Comparison of ENCODE assay signal across 25 cellular contexts in the genomic region with DNA sequence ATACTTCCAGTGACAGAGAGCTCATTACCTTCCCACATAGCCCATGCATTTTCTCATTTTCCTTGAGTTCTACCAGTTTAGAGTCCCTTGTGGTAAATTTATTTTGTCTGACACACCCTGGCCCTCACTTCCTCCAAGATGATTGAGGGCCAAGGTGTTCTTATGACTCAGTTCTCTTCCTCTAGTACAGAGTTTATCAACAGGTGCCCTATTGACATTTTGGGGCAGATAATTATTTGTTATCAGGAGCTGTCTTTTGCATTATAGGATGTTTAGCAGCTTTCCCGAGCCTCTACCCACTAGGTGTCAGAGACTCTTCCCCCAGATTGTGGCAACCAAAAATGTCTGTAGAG. TPM values are rescaled to one million over a fixed set of nuclear protein-coding genes. Genes with fewer than 3 reads are reported as not detected.
DNase-seq lines count a peak whose midpoint lies in the region; FAIRE-seq and TF ChIP-seq lines count a peak whose summit lies in the region.
"Had no signal": no experiment of that assay in that cellular context is flagged by ENCODE, and none has a peak within 500 bp of the region (broad histone marks: within the 10 kb centered on the region; RNA-seq: fewer than 3 reads in every experiment).

No MANE protein-coding gene starts in this region.

- no peaks in the 10 kb centered on the region for H3K9me1 ChIP-seq in keratinocyte (ENCODE audit: control insufficient read depth, extremely low read depth, insufficient read depth, low read length)

- H3K9ac ChIP-seq in keratinocyte (ENCODE audit: control insufficient read depth, extremely low read depth, insufficient read depth, low read length), result no peak overlapping the region
- H3K9ac ChIP-seq: GM23248 had no signal

- DNase-seq in GM12891 (ENCODE audit: insufficient read length, low spot score) (no peak), bronchial epithelial cell (ENCODE audit: low read depth) (peak; percentile 32), keratinocyte (ENCODE audit: low read depth, low spot score) (no peak), AG20443 (ENCODE audit: low spot score) (no peak), WERI-Rb-1 (no peak), RWPE1 (ENCODE audit: low spot score) (no peak)
- DNase-seq: 8988T; ACHN; C1 segment of cervical spinal cord; Calu3; CD4-positive, alpha-beta memory T cell; COR-L47; DMS53; DMS79 treated with DMSO at 0.1 percent for 48 hours; GF-D8; GM23248; H7; HCEC 1CT had no signal

- H4K20me1 ChIP-seq in keratinocyte (ENCODE audit: control insufficient read depth, extremely low read depth, insufficient read depth, low read length), result no peaks in the 10 kb centered on the region

- no peaks in the 10 kb centered on the region for H3K27me3 ChIP-seq in bronchial epithelial cell (ENCODE audit: control insufficient read depth, insufficient read depth, low read length)
- H3K27me3 ChIP-seq in keratinocyte (ENCODE audit: control insufficient read depth, extremely low read depth, insufficient read depth, low read length), result no peaks in the 10 kb centered on the region
- peaks cover 6% of the 10 kb centered on the region for H3K27me3 ChIP-seq in WERI-Rb-1 (ENCODE audit: insufficient read depth, low read depth, severe bottlenecking)

- no peak overlapping the region for H2AFZ ChIP-seq in keratinocyte (ENCODE audit: control insufficient read depth, low read length)
- H2AFZ ChIP-seq: GM23248 had no signal

- H3K9me3 ChIP-seq in HEK293 (ENCODE audit: control insufficient read depth, insufficient read depth, low read depth, low read length) (no peaks in the 10 kb centered on the region), keratinocyte (ENCODE audit: control insufficient read depth, low read depth, low read length) (no peaks in the 10 kb centered on the region), WERI-Rb-1 (ENCODE audit: severe bottlenecking) (no peaks in the 10 kb centered on the region)
- H3K9me3 ChIP-seq: A549 had no signal

- dilution Hi-C loops in keratinocyte (cut with MboI; ENCODE audit: extremely low pct_ligation_motif_present, low sequenced_read_pairs), result no loop called here

- H3K27ac ChIP-seq in HEK293 (ENCODE audit: extremely low read depth, low read depth, low read length) (no peak overlapping the region), keratinocyte (ENCODE audit: control insufficient read depth, insufficient read depth, low read length) (no peak overlapping the region), WERI-Rb-1 (no peak overlapping the region), RWPE1 (no peak overlapping the region)
- H3K27ac ChIP-seq: A549, GM23248 had no signal

- H3K4me1 ChIP-seq in HEK293 (ENCODE audit: control insufficient read depth, insufficient read depth, low read length) (no peaks in the 10 kb centered on the region), keratinocyte (ENCODE audit: control insufficient read depth, extremely low read depth, insufficient read depth, low read length) (peaks cover 16% of the 10 kb centered on the region)

- peak overlapping the region; percentile 42 for H3K4me2 ChIP-seq in keratinocyte (ENCODE audit: control insufficient read depth, extremely low read depth, insufficient read depth, low read depth, low read length)
- H3K4me2 ChIP-seq: A549 had no signal

- FAIRE-seq in GM12891 (lab: Jason Lieb, UNC) (no peak), bronchial epithelial cell (lab: Jason Lieb, UNC) (no peak), keratinocyte (lab: Jason Lieb, UNC) (peak; percentile 9)
- FAIRE-seq: A549, GM19239, H1 had no signal

- H3K4me3 ChIP-seq in HEK293 (ENCODE audit: low read depth, low read length), result no peak overlapping the region
- no peak overlapping the region for H3K4me3 ChIP-seq in bronchial epithelial cell (ENCODE audit: low read depth, low read length)
- no peak overlapping the region for H3K4me3 ChIP-seq in keratinocyte (ENCODE audit: control insufficient read depth in 2 of 3, extremely low read depth in 1 of 3, insufficient read depth in 2 of 3, low read depth in 1 of 3, low read length in 3 of 3)
- no peak overlapping the region for H3K4me3 ChIP-seq in WERI-Rb-1 (ENCODE audit: low read depth, low read length)
- H3K4me3 ChIP-seq: A549, GM23248 had no signal

- H3K36me3 ChIP-seq in HEK293 (ENCODE audit: control insufficient read depth in 2 of 2, insufficient read depth in 1 of 2, low read length in 2 of 2), result no peaks in the 10 kb centered on the region
- no peaks in the 10 kb centered on the region for H3K36me3 ChIP-seq in bronchial epithelial cell (ENCODE audit: control insufficient read depth, insufficient read depth, low read length)
- H3K36me3 ChIP-seq in keratinocyte (ENCODE audit: control insufficient read depth in 2 of 2, extremely low read depth in 1 of 2, insufficient read depth in 2 of 2, low read length in 2 of 2), result no peaks in the 10 kb centered on the region
- H3K36me3 ChIP-seq in WERI-Rb-1, result no peaks in the 10 kb centered on the region

- TF ChIP-seq CTCF in HEK293 (tag by site-specific recombination; IDR thresholded peaks at IDR 0.05), result no peak
- TF ChIP-seq CTCF in bronchial epithelial cell (IDR thresholded peaks at IDR 0.05; ENCODE audit: insufficient read depth, low read length, severe bottlenecking), result no peak
- TF ChIP-seq CTCF in keratinocyte (optimal IDR thresholded peaks at IDR 0.05 in 1 of 3, IDR thresholded peaks at IDR 0.05 in 1 of 3, conservative IDR thresholded peaks at IDR 0.05 in 1 of 3; ENCODE audit: extremely low read depth in 1 of 3, insufficient read depth in 2 of 3, low read length in 3 of 3), result no peak
- TF ChIP-seq CTCF in WERI-Rb-1 (IDR thresholded peaks at IDR 0.05; ENCODE audit: low read depth, low read length), result no peak
- TF ChIP-seq CTCF in RWPE1 (conservative IDR thresholded peaks at IDR 0.05; ENCODE audit: low read depth), result no peak

- POLR2A ChIA-PET in HEK293 (lab: Yijun Ruan, JAX), result no interaction called here
- POLR2A ChIA-PET in RWPE1 (lab: Yijun Ruan, JAX; ENCODE audit: low non-redundant PET), result no interaction called here

- CTCF ChIA-PET in HEK293 (lab: Yijun Ruan, JAX), result interaction anchor here (1.5 to 1.7 kb wide), 2 partner anchors 12 to 13 kb away, joined by 4 to 5 read pairs; no protein-coding TSS in a partner anchor
- CTCF ChIA-PET in RWPE1 (lab: Yijun Ruan, JAX), result interaction anchor here (0.7 kb wide), 1 partner anchor 17 kb away, joined by 3 read pairs; no protein-coding TSS in a partner anchor

- TF ChIP-seq POLR2A in GM12891 (IDR thresholded peaks at IDR 0.05; ENCODE audit: low read depth, low read length), result no peak

- H3K79me2 ChIP-seq in keratinocyte (ENCODE audit: control insufficient read depth, insufficient read depth, low read length), result no peaks in the 10 kb centered on the region

TF ChIP-seq in GM12891, 5 proteins besides CTCF, POLR2A, EP300 and RAD21:
- TF ChIP-seq POU2F2 (IDR thresholded peaks at IDR 0.05; ENCODE audit: low read depth, low read length) (no peak), PAX5 (IDR thresholded peaks at IDR 0.05; ENCODE audit: insufficient read depth, low read length, severe bottlenecking) (no peak), SPI1 (IDR thresholded peaks at IDR 0.05; ENCODE audit: low read depth, low read length) (peak; percentile 24; the same call in 1 of the 2 replicates), POLR2AphosphoS5 (IDR thresholded peaks at IDR 0.05; ENCODE audit: low read depth, low read length) (no peak), TAF1 (IDR thresholded peaks at IDR 0.05; ENCODE audit: low read depth, low read length) (no peak)

TF ChIP-seq in HEK293, 187 proteins besides CTCF, POLR2A, EP300 and RAD21 (continues in another document):
- TF ChIP-seq FEZF1 (tag by site-specific recombination; IDR thresholded peaks at IDR 0.05) (no peak), ZNF169 (tag by site-specific recombination; IDR thresholded peaks at IDR 0.05) (no peak), ZNF76 (tag by site-specific recombination; IDR thresholded peaks at IDR 0.05; ENCODE audit: borderline replicate concordance, low read depth) (no peak), ZNF404 (tag by site-specific recombination; IDR thresholded peaks at IDR 0.05) (no peak)

RNA-seq across cellular contexts. Expression of a gene that starts 7.1 kb away (rescaled TPM):
- not detected for polyA plus RNA-seq in GM12891 (2012; ENCODE audit: low read depth, missing spikeins)
- not detected in 2 replicates for total RNA-seq in bronchial epithelial cell
- polyA plus RNA-seq in keratinocyte, result not detected in 3 replicates
- not detected for polyA plus RNA-seq in keratinocyte (2011; ENCODE audit: low read depth)
- not detected in 2 replicates for polyA plus RNA-seq in keratinocyte (2011; cell fraction: cytosol; rRNA removed)
- not detected in 2 replicates for polyA plus RNA-seq in keratinocyte (2011; cell fraction: nucleus; rRNA removed)
- 0.13 TPM in 1 of 2 replicates, not detected in the other for polyA plus RNA-seq in keratinocyte (2012; ENCODE audit: low replicate concordance)
- polyA minus RNA-seq in keratinocyte, result not detected in 3 replicates
- not detected for polyA minus RNA-seq in keratinocyte (2011; cell fraction: cytosol; rRNA and poly(A)+ RNA removed)
- polyA minus RNA-seq in keratinocyte (2011; cell fraction: nucleus; rRNA and poly(A)+ RNA removed), result not detected in 2 replicates
- total RNA-seq: Calu3; CD4-positive, alpha-beta memory T cell; Daoy; G401; GM23248; H1; H7 had no signal
- polyA plus RNA-seq: A549; BJ; CD4-positive, alpha-beta memory T cell; GM23248; H1 had no signal

RNA-seq across cellular contexts. Expression of a gene that starts 43.5 kb away (rescaled TPM):
- polyA plus RNA-seq in GM12891 (2012; ENCODE audit: low read depth, missing spikeins), result 67.3 TPM
- total RNA-seq in bronchial epithelial cell, result 85.4 and 121 TPM in 2 replicates
- 98.5 to 167 TPM (median 117 TPM) in 3 replicates for polyA plus RNA-seq in keratinocyte
- polyA plus RNA-seq in keratinocyte (2011; ENCODE audit: low read depth), result 64.8 TPM
- 149 and 152 TPM in 2 replicates for polyA plus RNA-seq in keratinocyte (2011; cell fraction: cytosol; rRNA removed)
- 196 and 231 TPM in 2 replicates for polyA plus RNA-seq in keratinocyte (2011; cell fraction: nucleus; rRNA removed)
- polyA plus RNA-seq in keratinocyte (2012; ENCODE audit: low replicate concordance), result 125 and 194 TPM in 2 replicates
- 133 to 264 TPM (median 155 TPM) in 3 replicates for polyA minus RNA-seq in keratinocyte
- polyA minus RNA-seq in keratinocyte (2011; cell fraction: cytosol; rRNA and poly(A)+ RNA removed), result 148 TPM
- 103 and 169 TPM in 2 replicates for polyA minus RNA-seq in keratinocyte (2011; cell fraction: nucleus; rRNA and poly(A)+ RNA removed)

RNA-seq across cellular contexts. Expression of a gene that starts 50.9 kb away (rescaled TPM):
- polyA plus RNA-seq in GM12891 (2012; ENCODE audit: low read depth, missing spikeins), result not detected
- total RNA-seq in bronchial epithelial cell, result not detected in 2 replicates
- not detected in 3 replicates for polyA plus RNA-seq in keratinocyte
- not detected for polyA plus RNA-seq in keratinocyte (2011; ENCODE audit: low read depth)
- polyA plus RNA-seq in keratinocyte (2011; cell fraction: cytosol; rRNA removed), result not detected in 2 replicates
- not detected in 2 replicates for polyA plus RNA-seq in keratinocyte (2011; cell fraction: nucleus; rRNA removed)
- not detected in 2 replicates for polyA plus RNA-seq in keratinocyte (2012; ENCODE audit: low replicate concordance)
- polyA minus RNA-seq in keratinocyte, result not detected in 3 replicates
- polyA minus RNA-seq in keratinocyte (2011; cell fraction: cytosol; rRNA and poly(A)+ RNA removed), result not detected
- polyA minus RNA-seq in keratinocyte (2011; cell fraction: nucleus; rRNA and poly(A)+ RNA removed), result not detected in 2 replicates
- total RNA-seq: Calu3; CD4-positive, alpha-beta memory T cell; Daoy; G401; GM23248; H1; H7 had no signal
- polyA plus RNA-seq: A549; BJ; CD4-positive, alpha-beta memory T cell; GM23248 had no signal
